ENCODE assay signal across 8 cellular contexts in genomic region chr14:93007225-93007997, GRCh38.
A peak's percentile ranks its signal among the peaks of the same experiment; 100 is the strongest.
DNase-seq lines count a peak whose midpoint lies in the region; ATAC-seq, FAIRE-seq and TF ChIP-seq lines count a peak whose summit lies in the region.

No MANE protein-coding gene starts in this region.

- H3K9ac ChIP-seq in kidney (ENCODE audit: low read length in 2 of 2), result no peak overlapping the region

- peak; percentile 7 to 10 for ATAC-seq in activated CD4-positive, CD25-positive, alpha-beta regulatory T cell treated with anti-CD3 and anti-CD28 coated beads, Interleukin-2, amount 50 U/mL, for 24 hours
- ATAC-seq in GM21825 (IDR thresholded peaks at IDR 0.05; ENCODE audit: unreplicated experiment) (no peak), HG03457 (IDR thresholded peaks at IDR 0.05; ENCODE audit: unreplicated experiment) (no peak), HG03469 (IDR thresholded peaks at IDR 0.05; ENCODE audit: unreplicated experiment) (no peak)

- intact Hi-C loops in kidney (cut with DNase I) (no loop called here), uterus (cut with DNase I; ENCODE audit: low total_unique reads) (no loop called here)

- no peaks in the 10 kb centered on the region for H3K36me3 ChIP-seq in kidney (ENCODE audit: control insufficient read depth in 1 of 2, insufficient read depth in 2 of 2, low read length in 2 of 2)
- no peaks in the 10 kb centered on the region for H3K36me3 ChIP-seq in uterus

- H3K27me3 ChIP-seq in uterus, result no peaks in the 10 kb centered on the region

- TF ChIP-seq CTCF in kidney (IDR thresholded peaks at IDR 0.05; ENCODE audit: borderline replicate concordance, extremely low read depth, insufficient read depth) (no peak), uterus (IDR thresholded peaks at IDR 0.05) (no peak)

- H3K27ac ChIP-seq in kidney (ENCODE audit: low read depth in 2 of 2, low read length in 2 of 2), result peak overlapping the region in 1 of 2 donors; percentile 54
- peak overlapping the region; percentile 60 to 68 for H3K27ac ChIP-seq in uterus

- H3K4me1 ChIP-seq in kidney (ENCODE audit: control insufficient read depth in 1 of 2, insufficient read depth in 1 of 2, low read depth in 1 of 2, low read length in 2 of 2), result peaks cover 0 to 22% of the 10 kb centered on the region in 2 donors
- peaks cover 13 to 38% of the 10 kb centered on the region in 2 donors for H3K4me1 ChIP-seq in uterus

- no peaks in the 10 kb centered on the region for H3K9me3 ChIP-seq in kidney (ENCODE audit: control insufficient read depth in 1 of 2, low read length in 2 of 2)
- no peaks in the 10 kb centered on the region for H3K9me3 ChIP-seq in uterus

- no peak for TF ChIP-seq POLR2A in uterus (IDR thresholded peaks at IDR 0.05)

- no peak for DNase-seq in activated CD4-positive, CD25-positive, alpha-beta regulatory T cell treated with anti-CD3 and anti-CD28 coated beads, Interleukin-2, amount 50 U/mL, for 72 hours
- peak; percentile 26 for DNase-seq in amniotic stem cell (lab: John Stamatoyannopoulos, UW)
- DNase-seq in kidney, result peak; percentile 57
- DNase-seq in uterus, result peak in 1 of 2 donors; percentile 58

- H3K4me3 ChIP-seq in kidney (ENCODE audit: low read length in 2 of 2) (no peak overlapping the region), uterus (no peak overlapping the region)

- FAIRE-seq in kidney (lab: Jason Lieb, UNC), result no peak

Comparison
In these comparisons a context has a peak if more than half of its experiments do, and no peak if none do; other contexts are left out.
1. ATAC-seq: peak in activated CD4-positive, CD25-positive, alpha-beta regulatory T cell treated with anti-CD3 and anti-CD28 coated beads, Interleukin-2, amount 50 U/mL, for 24 hours (2 of 2); none in GM21825 (single experiment), HG03457 (single experiment) and HG03469 (single experiment).